Comparison of ENCODE assay signal across 14 cellular contexts in the genomic region with DNA sequence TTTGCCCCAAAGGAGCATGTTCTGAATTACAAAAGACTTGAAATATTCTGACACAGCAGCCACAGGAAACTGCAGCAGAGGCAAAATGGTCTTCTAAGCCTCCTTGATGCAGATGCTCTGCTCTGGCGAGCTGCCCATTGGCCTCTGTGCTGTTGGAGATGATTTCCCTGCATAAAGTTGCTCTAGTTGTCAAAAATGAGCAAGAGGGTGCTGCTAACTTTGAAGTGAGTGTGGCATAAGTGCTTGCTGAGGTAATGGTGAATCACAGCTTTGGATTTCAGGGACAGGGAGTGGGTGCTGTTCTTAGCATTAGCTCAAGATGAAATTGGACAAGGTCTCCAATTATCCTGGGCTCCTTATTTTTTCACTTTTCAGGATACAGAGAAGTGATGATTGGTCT.
A peak's percentile ranks its signal among the peaks of the same experiment; 100 is the strongest.
DNase-seq lines count a peak whose midpoint lies in the region; ATAC-seq and TF ChIP-seq lines count a peak whose summit lies in the region.
"Had no signal": no experiment of that assay in that cellular context is flagged by ENCODE, and none has a peak within 500 bp of the region (broad histone marks: within the 10 kb centered on the region; RNA-seq: fewer than 3 reads in every experiment).

No MANE protein-coding gene starts in this region.

- H3K4me3 ChIP-seq in AG09309 (ENCODE audit: control insufficient read depth, low read depth, low read length) (no peak overlapping the region), mammary epithelial cell (replicated peaks in 1 of 3; ENCODE audit: insufficient read depth in 1 of 3, low read depth in 2 of 3, low read length in 3 of 3) (no peak overlapping the region)
- H3K4me3 ChIP-seq: esophagus squamous epithelium had no signal

- in situ Hi-C loops in mammary epithelial cell (cut with MboI; ENCODE audit: low sequenced_read_pairs in 2 of 2), result loop anchor here (25.0 kb wide), 2 partner anchors 814 to 1064 kb away; no protein-coding TSS in a partner anchor

- H3K4me3 Mint-ChIP-seq in activated naive CD8-positive, alpha-beta T cell treated with anti-CD3 and anti-CD28 coated beads, Interleukin-2, amount 50 U/mL, for 24 hours, result no peak overlapping the region
- H3K4me3 Mint-ChIP-seq: CD4-positive, alpha-beta memory T cell; stimulated activated effector memory CD8-positive, alpha-beta T cell treated with anti-CD3 and anti-CD28 coated beads, Interleukin-12 subunit alpha, Interleukin-12 subunit beta, amount 100 ng/mL, for 72 hours had no signal

- intact Hi-C loops in mammary epithelial cell (cut with micrococcal nuclease), result no loop called here

- no peak overlapping the region for H3K4me2 ChIP-seq in mammary epithelial cell (ENCODE audit: insufficient read depth, low read depth, low read length)

- H3K4me1 Mint-ChIP-seq in activated naive CD8-positive, alpha-beta T cell treated with anti-CD3 and anti-CD28 coated beads, Interleukin-2, amount 50 U/mL, for 24 hours, result no peaks in the 10 kb centered on the region
- H3K4me1 Mint-ChIP-seq: CD4-positive, alpha-beta memory T cell; stimulated activated effector memory CD8-positive, alpha-beta T cell treated with anti-CD3 and anti-CD28 coated beads, Interleukin-12 subunit alpha, Interleukin-12 subunit beta, amount 100 ng/mL, for 72 hours had no signal

- no peaks in the 10 kb centered on the region for H3K4me1 ChIP-seq in mammary epithelial cell (ENCODE audit: insufficient read depth, low read length)
- H3K4me1 ChIP-seq: esophagus squamous epithelium had no signal

- 30% methylated on average over 1 of the region's 1 CpG for WGBS in mammary epithelial cell (ENCODE audit: low coverage, missing lambda C conversion rate)

- H3K27me3 ChIP-seq in mammary epithelial cell (ENCODE audit: insufficient read depth, low read length), result no peaks in the 10 kb centered on the region
- H3K27me3 ChIP-seq: esophagus squamous epithelium had no signal

- CTCF ChIA-PET in mammary epithelial cell (lab: Charles Lee; ENCODE audit: low non-redundant PET), result interaction anchor here (0.5 kb wide), 1 partner anchor 9 kb away, joined by 4 read pairs; no protein-coding TSS in a partner anchor

- H3K27me3 Mint-ChIP-seq in activated naive CD8-positive, alpha-beta T cell treated with anti-CD3 and anti-CD28 coated beads, Interleukin-2, amount 50 U/mL, for 24 hours, result no peaks in the 10 kb centered on the region

- no peaks in the 10 kb centered on the region for H4K20me1 ChIP-seq in mammary epithelial cell (ENCODE audit: insufficient read depth, low read length)

- no peak overlapping the region for H3K9ac ChIP-seq in mammary epithelial cell (ENCODE audit: insufficient read depth, low read length)

- BruUV-seq in mammary epithelial cell (replicated peaks; lab: Mats Ljungman, UMichigan), result no TSS peak

- H3K36me3 Mint-ChIP-seq in activated naive CD8-positive, alpha-beta T cell treated with anti-CD3 and anti-CD28 coated beads, Interleukin-2, amount 50 U/mL, for 24 hours (ENCODE audit: low read depth), result no peaks in the 10 kb centered on the region
- H3K36me3 Mint-ChIP-seq: CD4-positive, alpha-beta memory T cell; stimulated activated effector memory CD8-positive, alpha-beta T cell treated with anti-CD3 and anti-CD28 coated beads, Interleukin-12 subunit alpha, Interleukin-12 subunit beta, amount 100 ng/mL, for 72 hours had no signal

- H3K36me3 ChIP-seq in mammary epithelial cell (ENCODE audit: insufficient read depth, low read length), result no peaks in the 10 kb centered on the region
- H3K36me3 ChIP-seq: esophagus squamous epithelium, WERI-Rb-1 had no signal

- H3K9me3 ChIP-seq in mammary epithelial cell (replicated peaks; ENCODE audit: insufficient read depth, low read length), result no peaks in the 10 kb centered on the region
- H3K9me3 ChIP-seq: esophagus squamous epithelium had no signal

- H2AFZ ChIP-seq in mammary epithelial cell (ENCODE audit: low read depth, low read length), result no peak overlapping the region

- H3K79me2 ChIP-seq in mammary epithelial cell (ENCODE audit: insufficient read depth, low read length), result no peaks in the 10 kb centered on the region

- H3K9me3 Mint-ChIP-seq in activated naive CD8-positive, alpha-beta T cell treated with anti-CD3 and anti-CD28 coated beads, Interleukin-2, amount 50 U/mL, for 24 hours, result no peaks in the 10 kb centered on the region
- H3K9me3 Mint-ChIP-seq: stimulated activated effector memory CD8-positive, alpha-beta T cell treated with anti-CD3 and anti-CD28 coated beads, Interleukin-12 subunit alpha, Interleukin-12 subunit beta, amount 100 ng/mL, for 72 hours had no signal

- dilution Hi-C loops in mammary epithelial cell (cut with HindIII; ENCODE audit: low sequenced_read_pairs), result loop anchor here (5.0 kb wide), 1 partner anchor 64 kb away; no protein-coding TSS in a partner anchor

- H3K27ac ChIP-seq in mammary epithelial cell (ENCODE audit: insufficient read depth, low read depth, low read length), result no peak overlapping the region
- H3K27ac ChIP-seq: esophagus squamous epithelium, WERI-Rb-1 had no signal

- no peak for ATAC-seq in activated naive CD8-positive, alpha-beta T cell treated with anti-CD3 and anti-CD28 coated beads, Interleukin-2, amount 50 U/mL, for 24 hours
- no peak for ATAC-seq in GM19455 (IDR thresholded peaks at IDR 0.05; ENCODE audit: unreplicated experiment)
- no peak for ATAC-seq in HG03039 (IDR thresholded peaks at IDR 0.05; ENCODE audit: unreplicated experiment)
- ATAC-seq: left lobe of liver; Panc1; stimulated activated effector memory CD8-positive, alpha-beta T cell treated with anti-CD3 and anti-CD28 coated beads, Interleukin-12 subunit alpha, Interleukin-12 subunit beta, amount 100 ng/mL, for 72 hours had no signal

- H3K27ac Mint-ChIP-seq in activated naive CD8-positive, alpha-beta T cell treated with anti-CD3 and anti-CD28 coated beads, Interleukin-2, amount 50 U/mL, for 24 hours, result no peak overlapping the region
- H3K27ac Mint-ChIP-seq: CD4-positive, alpha-beta memory T cell; stimulated activated effector memory CD8-positive, alpha-beta T cell treated with anti-CD3 and anti-CD28 coated beads, Interleukin-12 subunit alpha, Interleukin-12 subunit beta, amount 100 ng/mL, for 72 hours had no signal

- TF ChIP-seq CTCF in AG09309 (IDR thresholded peaks at IDR 0.05; ENCODE audit: control insufficient read depth, insufficient read depth, low read depth, low read length, missing control alignments) (no peak), mammary epithelial cell (conservative IDR thresholded peaks at IDR 0.05 in 1 of 2, IDR thresholded peaks at IDR 0.05 in 1 of 2; ENCODE audit: extremely low read depth in 1 of 2, insufficient read depth in 1 of 2, low read depth in 1 of 2, low read length in 2 of 2) (no peak)

- DNase-seq in AG09309 (ENCODE audit: low read depth) (peak; percentile 72), HT1080 (ENCODE audit: low read depth) (peak; percentile 86), mammary epithelial cell (peak; percentile 61), kidney tubule cell (ENCODE audit: low spot score) (peak; percentile 97), HT-29 (ENCODE audit: low spot score) (no peak)
- DNase-seq in activated naive CD8-positive, alpha-beta T cell treated with anti-CD3 and anti-CD28 coated beads, Interleukin-2, amount 50 U/mL, for 24 hours, result no peak
- DNase-seq: CD4-positive, alpha-beta memory T cell; esophagus squamous epithelium; WERI-Rb-1 had no signal

Comparison
In these comparisons a context has a peak if more than half of its experiments do, and no peak if none do; other contexts are left out.
1. DNase-seq: peak in AG09309 (single experiment), HT1080 (single experiment), mammary epithelial cell (single experiment) and kidney tubule cell (single experiment); none in HT-29 (single experiment) and activated naive CD8-positive, alpha-beta T cell treated with anti-CD3 and anti-CD28 coated beads, Interleukin-2, amount 50 U/mL, for 24 hours (single experiment).